8 cellular contexts compared by ENCODE assay signal in genomic region chr12:123937707-123938600, GRCh38. TPM values are rescaled to one million over a fixed set of nuclear protein-coding genes. Genes with fewer than 3 reads are reported as not detected.
DNase-seq lines count a peak whose midpoint lies in the region; ATAC-seq and TF ChIP-seq lines count a peak whose summit lies in the region.

No MANE protein-coding gene starts in this region.

- H3K27ac Mint-ChIP-seq in IgD-negative memory B cell: peak overlapping the region in 2 of 3 donors; percentile 3 to 20

- peaks cover 15% of the 10 kb centered on the region for H3K36me3 Mint-ChIP-seq in IgD-negative memory B cell

- no peak for TF ChIP-seq CTCF in adrenal gland (IDR thresholded peaks at IDR 0.05)

- H3K9me3 Mint-ChIP-seq in IgD-negative memory B cell: peaks cover 0 to 11% (median 0%) of the 10 kb centered on the region in 3 donors

- no peaks in the 10 kb centered on the region for H3K27me3 Mint-ChIP-seq in IgD-negative memory B cell

- WGBS in adrenal gland, 4 donors: 76 to 79% (median 79%) methylated on average over 14 to 16 of the region's 16 CpGs

- H3K27me3 ChIP-seq in adrenal gland: no peaks in the 10 kb centered on the region

- H3K36me3 ChIP-seq in adrenal gland (replicated peaks in 1 of 2): peaks cover 0 to 16% of the 10 kb centered on the region in 2 donors

- H3K4me1 Mint-ChIP-seq in IgD-negative memory B cell: peaks cover 4 to 13% (median 7%) of the 10 kb centered on the region in 3 donors

- H3K9me3 ChIP-seq in adrenal gland (replicated peaks in 1 of 3): no peaks in the 10 kb centered on the region

- intact Hi-C loops in adrenal gland (cut with DNase I): no loop called here

- peak; percentile 17 for DNase-seq in activated T-cell treated with anti-CD3 and anti-CD28 coated beads for 4 hours
- DNase-seq in iris pigment epithelial cell (ENCODE audit: low read depth): peak; percentile 57
- DNase-seq in stimulated activated CD8-positive, alpha-beta memory T cell treated with anti-CD3 and anti-CD28 coated beads, Interleukin-7, amount 100 ng/mL, for 4 hours (ENCODE audit: low read depth in 2 of 2): peak; percentile 25 to 35
- no peak for DNase-seq in NCI-H187 treated with DMSO at 0.1 percent for 48 hours (lab: John Stamatoyannopoulos, UW)
- no peak for DNase-seq in adrenal gland

- H3K4me1 ChIP-seq in adrenal gland (replicated peaks in 1 of 2): no peaks in the 10 kb centered on the region

- peak overlapping the region in 2 of 4 donors; percentile 38 to 75 for H3K4me3 Mint-ChIP-seq in IgD-negative memory B cell

- ATAC-seq in HG03571 (IDR thresholded peaks at IDR 0.05; ENCODE audit: unreplicated experiment) (no peak), GM19452 (IDR thresholded peaks at IDR 0.05; ENCODE audit: unreplicated experiment) (no peak)

- no peak for TF ChIP-seq POLR2A in adrenal gland (IDR thresholded peaks at IDR 0.05)

- H3K4me3 ChIP-seq in adrenal gland: no peak overlapping the region

- H3K27ac ChIP-seq in adrenal gland: no peak overlapping the region

RNA-seq across cellular contexts. Expression of gene CCDC92, which starts 34.7 kb away (rescaled TPM):
- polyA plus RNA-seq in IgD-negative memory B cell (27.8 TPM), adrenal gland (10 to 100 TPM; 20.2 to 65.9 (median 59.5) TPM)
- total RNA-seq in adrenal gland: 10 to 100 TPM; 16.6 to 31.6 (median 23.7) TPM

RNA-seq across cellular contexts. Expression of gene ZNF664, which starts 35.1 kb away (rescaled TPM):
- 10.3 TPM for polyA plus RNA-seq in IgD-negative memory B cell
- 10 to 100 TPM; 35.2 to 66.9 (median 57.1) TPM for total RNA-seq in adrenal gland
- polyA plus RNA-seq in adrenal gland: 10 to 100 TPM; 19.6 to 63.5 (median 35.2) TPM

Comparison
In these comparisons a context has a peak if more than half of its experiments do, and no peak if none do; other contexts are left out.
1. DNase-seq: peak in activated T-cell treated with anti-CD3 and anti-CD28 coated beads for 4 hours (single experiment), iris pigment epithelial cell (single experiment) and stimulated activated CD8-positive, alpha-beta memory T cell treated with anti-CD3 and anti-CD28 coated beads, Interleukin-7, amount 100 ng/mL, for 4 hours (2 of 2); none in NCI-H187 treated with DMSO at 0.1 percent for 48 hours (single experiment) and adrenal gland (0 of 7).